Comparison of ENCODE assay signal across 25 cellular contexts in the genomic region with DNA sequence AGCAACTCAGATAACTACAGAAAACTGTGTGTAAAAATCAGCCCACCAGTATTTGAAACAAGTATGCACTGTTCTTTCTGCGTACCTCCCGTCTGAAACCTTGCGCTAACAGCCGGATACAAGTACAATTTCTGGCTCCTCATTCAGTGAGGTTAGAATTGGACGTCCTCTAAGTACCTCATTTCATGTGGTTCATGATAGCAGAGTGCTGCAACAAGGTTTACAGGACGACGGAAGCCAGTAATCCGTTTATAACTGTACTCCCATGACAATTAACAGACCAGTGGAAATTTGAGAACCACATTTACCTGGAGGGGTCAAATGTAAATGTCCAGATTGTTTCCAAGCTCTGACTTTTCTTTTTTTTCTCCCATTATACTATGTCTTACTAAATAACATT. TPM values are rescaled to one million over a fixed set of nuclear protein-coding genes. Genes with fewer than 3 reads are reported as not detected.
DNase-seq lines count a peak whose midpoint lies in the region; ATAC-seq and TF ChIP-seq lines count a peak whose summit lies in the region.
"Had no signal": no experiment of that assay in that cellular context is flagged by ENCODE, and none has a peak within 500 bp of the region (broad histone marks: within the 10 kb centered on the region; RNA-seq: fewer than 3 reads in every experiment).

No MANE protein-coding gene starts in this region.

- peaks cover 25% of the 10 kb centered on the region for H3K79me2 ChIP-seq in ACC112 (ENCODE audit: control insufficient read depth, insufficient read depth, low read length, unreplicated experiment)

- no peaks in the 10 kb centered on the region for H3K9me3 Mint-ChIP-seq in mesothelial cell of epicardium
- H3K9me3 Mint-ChIP-seq in CD4-positive, alpha-beta T cell = no peaks in the 10 kb centered on the region
- peaks cover 0 to 16% (median 0%) of the 10 kb centered on the region in 6 donors for H3K9me3 Mint-ChIP-seq in immature natural killer cell
- H3K9me3 Mint-ChIP-seq in WTC11 = no peaks in the 10 kb centered on the region
- H3K9me3 Mint-ChIP-seq: activated B cell treated with CpG ODN at 0.5 μM for 24 hours; activated T-helper 2 cell treated with anti-CD3 and anti-CD28 coated beads, Interferon-gamma antibody, Interleukin-2, Interleukin-4, amounts not matched to agents 10 μg/mL and 5 μg/mL and 100 μg/mL, durations not matched to agents 14 hours and 24 hours and 36 hours had no signal

- H3K4me1 ChIP-seq in ACC112 (ENCODE audit: control insufficient read depth, insufficient read depth, low read length, unreplicated experiment) = peaks cover 51% of the 10 kb centered on the region
- H3K4me1 ChIP-seq in HEK293 (ENCODE audit: control insufficient read depth, insufficient read depth, low read length) = peaks cover 26% of the 10 kb centered on the region
- H3K4me1 ChIP-seq: testis had no signal

- H3K4me1 Mint-ChIP-seq in mesothelial cell of epicardium (peaks cover 73% of the 10 kb centered on the region), immature natural killer cell (no peaks in the 10 kb centered on the region), WTC11 (peaks cover 27% of the 10 kb centered on the region)
- no peaks in the 10 kb centered on the region for H3K4me1 Mint-ChIP-seq in CD4-positive, alpha-beta T cell (ENCODE audit: low read depth)
- H3K4me1 Mint-ChIP-seq: activated B cell treated with CpG ODN at 0.5 μM for 24 hours; IgD-negative memory B cell; naive thymus-derived CD8-positive, alpha-beta T cell had no signal

- H2AFZ ChIP-seq in ACC112 (ENCODE audit: low read length, unreplicated experiment) = no peak overlapping the region

- ATAC-seq in CD4-positive, alpha-beta T cell (ENCODE audit: poor library complexity) = no peak
- ATAC-seq in WTC11 = no peak
- ATAC-seq: left lobe of liver; naive thymus-derived CD8-positive, alpha-beta T cell had no signal

- no peaks in the 10 kb centered on the region for H3K27me3 Mint-ChIP-seq in mesothelial cell of epicardium (ENCODE audit: low read depth)
- H3K27me3 Mint-ChIP-seq in CD4-positive, alpha-beta T cell = no peaks in the 10 kb centered on the region
- H3K27me3 Mint-ChIP-seq in immature natural killer cell (ENCODE audit: low read depth in 3 of 3) = no peaks in the 10 kb centered on the region
- no peaks in the 10 kb centered on the region for H3K27me3 Mint-ChIP-seq in WTC11 (ENCODE audit: low read depth)
- H3K27me3 Mint-ChIP-seq: activated B cell treated with CpG ODN at 0.5 μM for 24 hours, IgD-negative memory B cell had no signal

- H3K27ac Mint-ChIP-seq in mesothelial cell of epicardium (peak overlapping the region; percentile 21), immature natural killer cell (no peak overlapping the region), WTC11 (no peak overlapping the region)
- no peak overlapping the region for H3K27ac Mint-ChIP-seq in CD4-positive, alpha-beta T cell
- H3K27ac Mint-ChIP-seq: activated B cell treated with CpG ODN at 0.5 μM for 24 hours; activated naive CD8-positive, alpha-beta T cell; activated T-helper 2 cell treated with anti-CD3 and anti-CD28 coated beads, Interferon-gamma antibody, Interleukin-2, Interleukin-4, amounts not matched to agents 10 μg/mL and 5 μg/mL and 100 μg/mL, durations not matched to agents 14 hours and 24 hours and 36 hours; IgD-negative memory B cell had no signal

- TF ChIP-seq CTCF in HEK293 (tag by site-specific recombination; IDR thresholded peaks at IDR 0.05) (no peak), mesothelial cell of epicardium (IDR thresholded peaks at IDR 0.05; ENCODE audit: unreplicated experiment) (no peak), WTC11 (IDR thresholded peaks at IDR 0.05) (no peak)
- no peak for TF ChIP-seq CTCF in CD4-positive, alpha-beta T cell (IDR thresholded peaks at IDR 0.05)

- DNase-seq in amniotic epithelial cell (ENCODE audit: low read depth) (peak; percentile 77), mesothelial cell of epicardium (ENCODE audit: low spot score in 2 of 2, unreplicated experiment in 2 of 2) (no peak), immature natural killer cell (no peak), NCI-H187 treated with DMSO at 0.1 percent for 48 hours (lab: John Stamatoyannopoulos, UW) (no peak), WTC11 (ENCODE audit: low spot score) (no peak)
- no peak for DNase-seq in CD4-positive, alpha-beta T cell
- DNase-seq: activated B cell treated with CpG ODN at 0.5 μM for 24 hours; activated CD4-positive, alpha-beta T cell treated with anti-CD3 and anti-CD28 coated beads, Interleukin-2, amount 50 U/mL, for 48 hours; activated CD8-positive, alpha-beta memory T cell treated with anti-CD3 and anti-CD28 coated beads, Interleukin-2, amount 50 U/mL, for 48 hours; foreskin melanocyte; H7; naive thymus-derived CD8-positive, alpha-beta T cell; NCI-H1436; NCI-H2171; NCI-H526; ovary; stimulated activated naive CD4-positive, alpha-beta T cell treated with Interleukin-2 at 50 U/mL for 16 hours; testis had no signal

- POLR2A ChIA-PET in HEK293 (lab: Yijun Ruan, JAX) (no interaction called here), WTC11 (lab: Charles Lee) (no interaction called here)
- POLR2A ChIA-PET in CD4-positive, alpha-beta T cell (lab: Charles Lee) = no interaction called here

- H3K36me3 Mint-ChIP-seq in mesothelial cell of epicardium (no peaks in the 10 kb centered on the region), immature natural killer cell (peaks cover 0 to 3% (median 0%) of the 10 kb centered on the region in 3 donors), WTC11 (no peaks in the 10 kb centered on the region)
- H3K36me3 Mint-ChIP-seq in CD4-positive, alpha-beta T cell (ENCODE audit: low read depth) = no peaks in the 10 kb centered on the region
- H3K36me3 Mint-ChIP-seq: activated naive CD8-positive, alpha-beta T cell; IgD-negative memory B cell; naive thymus-derived CD8-positive, alpha-beta T cell had no signal

- CTCF ChIA-PET in HEK293 (lab: Yijun Ruan, JAX) = interaction anchor here (0.5 kb wide), 1 partner anchor 21 kb away, joined by 3 read pairs; no protein-coding TSS in a partner anchor
- CTCF ChIA-PET in CD4-positive, alpha-beta T cell (lab: Charles Lee) = no interaction called here
- CTCF ChIA-PET in WTC11 (lab: Charles Lee) = no interaction called here

- H3K27me3 ChIP-seq in ACC112 (ENCODE audit: insufficient read depth, low read length) = no peaks in the 10 kb centered on the region
- H3K27me3 ChIP-seq in CD4-positive, alpha-beta T cell (ENCODE audit: control insufficient read depth, insufficient read depth, low read length) = no peaks in the 10 kb centered on the region
- H3K27me3 ChIP-seq: ovary, testis had no signal

- no peaks in the 10 kb centered on the region for H3K9me3 ChIP-seq in HEK293 (ENCODE audit: control insufficient read depth, insufficient read depth, low read depth, low read length)
- no peaks in the 10 kb centered on the region for H3K9me3 ChIP-seq in CD4-positive, alpha-beta T cell (ENCODE audit: control insufficient read depth, low read length)
- H3K9me3 ChIP-seq: ovary, testis had no signal

- H3K27ac ChIP-seq in ACC112 (ENCODE audit: low read depth, low read length) (peak overlapping the region; percentile 63), HEK293 (ENCODE audit: extremely low read depth, low read depth, low read length) (peak overlapping the region; percentile 54)
- no peak overlapping the region for H3K27ac ChIP-seq in CD4-positive, alpha-beta T cell (ENCODE audit: low read depth, low read length)
- H3K27ac ChIP-seq: C4-2B, ovary, testis had no signal

- H3K36me3 ChIP-seq in ACC112 (ENCODE audit: insufficient read depth, low read length) (no peaks in the 10 kb centered on the region), HEK293 (ENCODE audit: control insufficient read depth in 2 of 2, insufficient read depth in 1 of 2, low read length in 2 of 2) (no peaks in the 10 kb centered on the region)
- H3K36me3 ChIP-seq: ovary had no signal

- H3K4me3 Mint-ChIP-seq in mesothelial cell of epicardium (no peak overlapping the region), immature natural killer cell (no peak overlapping the region), WTC11 (no peak overlapping the region)
- no peak overlapping the region for H3K4me3 Mint-ChIP-seq in CD4-positive, alpha-beta T cell
- H3K4me3 Mint-ChIP-seq: activated B cell treated with CpG ODN at 0.5 μM for 24 hours; activated naive CD8-positive, alpha-beta T cell; IgD-negative memory B cell; naive thymus-derived CD8-positive, alpha-beta T cell had no signal

- H3K4me3 ChIP-seq in ACC112 (ENCODE audit: low read depth, low read length) = no peak overlapping the region
- H3K4me3 ChIP-seq in HEK293 (ENCODE audit: low read depth, low read length) = no peak overlapping the region
- H3K4me3 ChIP-seq: ovary, testis had no signal

- intact Hi-C loops in CD4-positive, alpha-beta T cell (cut with DNase I, micrococcal nuclease) = no loop called here

TF ChIP-seq in HEK293, 187 proteins besides CTCF, POLR2A, EP300 and RAD21 (continues in another document):
- TF ChIP-seq ZNF549 (tag by site-specific recombination; IDR thresholded peaks at IDR 0.05) (0 out of 2 replicates have a peak, but pooled peaks have one; percentile 13), ZNF837 (tag by site-specific recombination; IDR thresholded peaks at IDR 0.05) (no peak), ZBTB8A (tag by site-specific recombination; IDR thresholded peaks at IDR 0.05) (no peak), TCF7L2 (IDR thresholded peaks at IDR 0.05; ENCODE audit: borderline replicate concordance, low read depth, low read length) (no peak), ZSCAN30 (tag by site-specific recombination; IDR thresholded peaks at IDR 0.05) (0 out of 2 replicates have a peak, but pooled peaks have one; percentile 26), ZNF10 (tag by site-specific recombination; IDR thresholded peaks at IDR 0.05) (no peak), ZNF654 (tag by site-specific recombination; IDR thresholded peaks at IDR 0.05; ENCODE audit: low read depth) (no peak)

TF ChIP-seq in WTC11, 78 proteins besides CTCF, POLR2A, EP300 and RAD21 (continues in another document):
- TF ChIP-seq OVOL2 (CRISPR knock-in tag; IDR thresholded peaks at IDR 0.05; ENCODE audit: borderline replicate concordance) = no peak

RNA-seq across cellular contexts. Expression of a gene that starts 52.9 kb away (rescaled TPM):
- total RNA-seq in mesothelial cell of epicardium (104 to 107 TPM (median 106 TPM) in 3 replicates), WTC11 (2021) (58.1 to 71.0 TPM (median 59.7 TPM) in 3 replicates)
- not detected for total RNA-seq in CD4-positive, alpha-beta T cell
- not detected for polyA plus RNA-seq in immature natural killer cell
- total RNA-seq: activated B cell treated with CpG ODN at 0.5 μM for 24 hours; naive thymus-derived CD8-positive, alpha-beta T cell had no signal
- polyA plus RNA-seq: IgD-negative memory B cell; naive thymus-derived CD8-positive, alpha-beta T cell had no signal

Comparison
In these comparisons a context has a peak if more than half of its experiments do, and no peak if none do; other contexts are left out.
1. RNA of a gene that starts 52.9 kb away (total RNA-seq): 104 to 107 TPM in mesothelial cell of epicardium and 58.1 to 71.0 TPM in WTC11; not detected in CD4-positive, alpha-beta T cell; every median in the first group is over 10 times any median in the second.